ENCODE assay signal across 8 cellular contexts in the genomic region with DNA sequence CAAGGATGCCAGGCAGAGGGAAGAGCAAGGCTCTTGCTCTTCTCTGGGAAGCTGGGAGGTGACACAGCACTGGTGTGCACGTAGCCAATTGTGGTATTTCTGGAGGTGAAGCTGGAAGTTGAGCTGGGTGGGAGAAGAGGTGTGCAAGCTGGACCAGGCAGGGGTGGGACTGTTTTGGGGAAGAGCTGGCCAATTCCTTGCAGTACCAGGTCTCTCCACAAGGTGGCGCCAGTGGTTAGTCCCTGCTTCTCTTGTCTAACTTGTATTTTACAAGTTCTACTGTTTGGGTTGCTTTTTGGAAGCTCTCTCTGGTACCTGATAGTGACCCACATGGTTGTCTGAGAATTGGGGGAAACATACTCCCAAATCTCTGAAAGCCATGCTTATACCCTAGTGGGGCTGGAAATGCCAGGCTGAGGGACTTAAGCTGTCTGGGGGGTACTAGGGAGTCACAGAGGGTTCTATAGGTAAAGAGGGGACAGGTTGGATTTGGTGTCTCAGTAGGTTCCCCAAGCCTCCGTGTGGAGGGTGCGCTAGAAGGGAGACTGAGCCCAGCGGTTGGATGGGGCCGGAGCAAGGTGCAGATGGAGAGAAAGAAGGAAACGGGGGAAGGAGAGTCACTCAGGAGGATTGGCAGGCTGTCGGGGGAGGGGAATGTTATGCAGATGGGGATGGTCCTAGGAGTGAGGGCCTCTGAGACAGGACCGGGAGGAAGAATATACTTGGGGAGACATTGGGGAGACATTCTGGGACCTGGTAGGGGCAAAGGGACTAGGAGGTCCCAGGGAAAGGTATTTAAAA. TPM values are rescaled to one million over a fixed set of nuclear protein-coding genes. Genes with fewer than 3 reads are reported as not detected.
DNase-seq lines count a peak whose midpoint lies in the region; ATAC-seq and TF ChIP-seq lines count a peak whose summit lies in the region.

No MANE protein-coding gene starts in this region.

- no peaks in the 10 kb centered on the region for H3K36me3 ChIP-seq in mucosa of descending colon (ENCODE audit: low read depth)

- ATAC-seq in mucosa of descending colon (peak; percentile 53), GM21619 (IDR thresholded peaks at IDR 0.05; ENCODE audit: unreplicated experiment) (no peak)
- no peak for ATAC-seq in stimulated activated naive CD8-positive, alpha-beta T cell treated with anti-CD3 and anti-CD28 coated beads, Interleukin-15, Interleukin-2, amounts not matched to agents 100 U/mL and 50 U/mL, for 24 hours

- H3K4me3 ChIP-seq in mucosa of descending colon = no peak overlapping the region

- TF ChIP-seq CTCF in mucosa of descending colon (IDR thresholded peaks at IDR 0.05) = peak; percentile 98

- H3K4me1 ChIP-seq in mucosa of descending colon (ENCODE audit: low read depth) = peaks cover 15% of the 10 kb centered on the region

- H3K9me3 ChIP-seq in mucosa of descending colon = no peaks in the 10 kb centered on the region

- intact Hi-C loops in mucosa of descending colon (cut with DNase I, micrococcal nuclease) = no loop called here

- DNase-seq in DMS53 (lab: John Stamatoyannopoulos, UW) (peak; percentile 68), DMS53 treated with DMSO at 0.1 percent for 48 hours (lab: John Stamatoyannopoulos, UW; ENCODE audit: unreplicated experiment) (no peak), MV-4-11 (lab: John Stamatoyannopoulos, UW) (peak; percentile 14), ecto neural progenitor cell (ENCODE audit: low spot score) (peak; percentile 86), mucosa of descending colon (peak; percentile 24 to 73 (median 67))
- peak; percentile 77 to 80 for DNase-seq in activated CD4-positive, alpha-beta T cell treated with anti-CD3 and anti-CD28 coated beads, Interleukin-2, amount 50 U/mL, for 48 hours
- DNase-seq in stimulated activated naive CD8-positive, alpha-beta T cell treated with anti-CD3 and anti-CD28 coated beads, Interleukin-15, Interleukin-2, amounts not matched to agents 100 U/mL and 50 U/mL, for 24 hours = peak; percentile 75

RNA-seq across cellular contexts. Expression of a gene that starts 3.0 kb away (rescaled TPM):
- total RNA-seq in mucosa of descending colon = under 1 TPM in 2 of 3 donors, not detected in 1; 0.54 to 0.94 TPM

RNA-seq across cellular contexts. Expression of a gene that starts 14.2 kb away (rescaled TPM):
- 1 to 10 TPM; 1.6 to 8.8 (median 3.5) TPM for total RNA-seq in mucosa of descending colon

RNA-seq across cellular contexts. Expression of a gene that starts 44.4 kb away (rescaled TPM):
- 10 to 100 TPM; 32.5 to 53.1 (median 33.8) TPM for total RNA-seq in mucosa of descending colon
